Comparison of ENCODE assay signal across 27 cellular contexts in the genomic region with DNA sequence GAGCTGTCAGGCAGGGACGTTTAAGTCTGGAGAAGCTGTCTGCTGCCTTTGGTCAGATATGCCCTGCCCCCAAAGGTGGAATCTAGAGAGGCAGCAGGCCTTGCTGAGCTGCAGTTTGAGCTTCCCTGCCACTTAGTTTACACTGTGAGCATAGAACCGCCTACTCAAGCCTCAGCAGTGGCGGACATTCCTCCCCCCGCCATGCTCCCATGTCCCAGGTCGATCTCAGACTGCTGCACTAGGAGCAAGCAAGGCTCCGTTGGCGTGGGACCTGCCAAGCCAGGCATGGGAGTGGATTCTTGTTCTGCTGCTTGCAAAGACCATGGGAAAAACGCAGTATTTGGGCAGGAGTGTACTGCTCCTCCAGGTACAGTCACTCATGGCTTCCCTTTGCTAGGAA. TPM values are rescaled to one million over a fixed set of nuclear protein-coding genes. Genes with fewer than 3 reads are reported as not detected.
DNase-seq lines count a peak whose midpoint lies in the region; ATAC-seq, FAIRE-seq and TF ChIP-seq lines count a peak whose summit lies in the region.
"Had no signal": no experiment of that assay in that cellular context is flagged by ENCODE, and none has a peak within 500 bp of the region (broad histone marks: within the 10 kb centered on the region; RNA-seq: fewer than 3 reads in every experiment).

No MANE protein-coding gene starts in this region.

- no peak overlapping the region for H2AK5ac ChIP-seq in H9 (ENCODE audit: insufficient read length, low read length)

- no peak overlapping the region for H2BK12ac ChIP-seq in H9 (ENCODE audit: insufficient read length, low read depth, low read length)

- no peaks in the 10 kb centered on the region for H3K9me1 ChIP-seq in K562 (ENCODE audit: control insufficient read depth, insufficient read depth, low read length)

- TF ChIP-seq POLR2A in K562 (conservative IDR thresholded peaks at IDR 0.05): no peak

- H3K9ac ChIP-seq in H9 (ENCODE audit: extremely low read depth, insufficient read length, low read length): no peak overlapping the region
- peak overlapping the region in 1 of 2 experiments; percentile 1; a peak in 1 of 4 replicates for H3K9ac ChIP-seq in K562 (ENCODE audit: insufficient read depth in 1 of 2, low read depth in 2 of 2, low read length in 2 of 2)
- H3K9ac ChIP-seq: BLaER1 treated with 17β-estradiol and CSF1 and Interleukin-3, amounts not matched to agents 10 nM and 100 nM had no signal

- H3K4me3 ChIP-seq in cardiac muscle cell (no peak overlapping the region), K562 (no peak overlapping the region)
- H3K4me3 ChIP-seq: A549; BLaER1 treated with 17β-estradiol and CSF1 and Interleukin-3, amounts not matched to agents 10 nM and 100 nM; GM12878; GM23338; HAP-1 had no signal

- H4K20me1 ChIP-seq in H9 (ENCODE audit: control insufficient read depth, insufficient read depth, insufficient read length) (no peaks in the 10 kb centered on the region), K562 (replicated peaks; ENCODE audit: control insufficient read depth, insufficient read depth, low read length) (no peaks in the 10 kb centered on the region)
- H4K20me1 ChIP-seq: BLaER1 treated with 17β-estradiol and CSF1 and Interleukin-3, amounts not matched to agents 10 nM and 100 nM had no signal

- no peak for FAIRE-seq in K562 (lab: Jason Lieb, UNC)
- FAIRE-seq: A549, D721Med, G401.6, GM12878, GM19239 had no signal

- no peak overlapping the region for H2BK120ac ChIP-seq in H9 (ENCODE audit: low read depth, low read length, poor library complexity, severe bottlenecking)

- no peaks in the 10 kb centered on the region for H3K79me1 ChIP-seq in H9 (ENCODE audit: insufficient read depth, low read depth, low read length, poor library complexity, severe bottlenecking)

- no CpG with 5 or more reads among the region's 8 CpGs for WGBS in H9 (ENCODE audit: extremely low coverage, insufficient read length, low lambda C conversion rate)
- 35% methylated on average over 8 of the region's 8 CpGs for WGBS in K562 (ENCODE audit: insufficient coverage, low coverage, missing lambda C conversion rate)

- H3K27ac ChIP-seq in cardiac muscle cell: peak overlapping the region; percentile 62
- H3K27ac ChIP-seq in H9 (ENCODE audit: insufficient read length, low read depth, low read length): no peak overlapping the region
- H3K27ac ChIP-seq in K562 (ENCODE audit: extremely low read depth, low read depth, low read length): no peak overlapping the region
- H3K27ac ChIP-seq: A549; BLaER1 treated with 17β-estradiol and CSF1 and Interleukin-3, amounts not matched to agents 10 nM and 100 nM had no signal

- H3T11ph ChIP-seq in H9 (ENCODE audit: low read length): no peak overlapping the region

- CTCF ChIA-PET in K562 (lab: Yijun Ruan, JAX; ENCODE audit: low intra/inter-chr PET ratio): no interaction called here
- CTCF ChIA-PET in activated naive CD4-positive, alpha-beta T cell treated with anti-CD3 and anti-CD28 coated beads, Interleukin-2, amount 10 ng/mL, durations not matched to agents 7 days and 5 days (lab: Charles Lee): no interaction called here

- H3K56ac ChIP-seq in H9 (ENCODE audit: insufficient read length, low read depth, low read length): no peak overlapping the region

- H3K4me1 Mint-ChIP-seq in H9 (no peaks in the 10 kb centered on the region; a peak in 1 of 4 replicates), type B pancreatic cell (ENCODE audit: unreplicated experiment) (no peaks in the 10 kb centered on the region)
- H3K4me1 Mint-ChIP-seq in activated naive CD4-positive, alpha-beta T cell treated with anti-CD3 and anti-CD28 coated beads, Interleukin-2, amount 10 ng/mL, durations not matched to agents 7 days and 5 days: no peaks in the 10 kb centered on the region
- H3K4me1 Mint-ChIP-seq: CD14-positive monocyte; CD8-positive, alpha-beta memory T cell; GM23338 had no signal

- peak; percentile 74 for ATAC-seq in K562
- ATAC-seq in GM21825 (IDR thresholded peaks at IDR 0.05; ENCODE audit: unreplicated experiment): no peak
- ATAC-seq: A549, GM12878, GM23338 had no signal

- H4K91ac ChIP-seq in H9 (ENCODE audit: insufficient read length, low read depth, low read length): no peak overlapping the region

- no peak overlapping the region for H3K27ac Mint-ChIP-seq in H9
- H3K27ac Mint-ChIP-seq in type B pancreatic cell: no peak overlapping the region
- H3K27ac Mint-ChIP-seq in activated naive CD4-positive, alpha-beta T cell treated with anti-CD3 and anti-CD28 coated beads, Interleukin-2, amount 10 ng/mL, durations not matched to agents 7 days and 5 days: no peak overlapping the region
- H3K27ac Mint-ChIP-seq: CD14-positive monocyte; CD4-positive, alpha-beta T cell; CD8-positive, alpha-beta memory T cell; GM23338; HFFc6 had no signal

- TF ChIP-seq CTCF in cardiac muscle cell (IDR thresholded peaks at IDR 0.05; ENCODE audit: low read depth, low read length): no peak
- no peak for TF ChIP-seq CTCF in H9 (conservative IDR thresholded peaks at IDR 0.05)
- no peak for TF ChIP-seq CTCF in K562 (IDR thresholded peaks at IDR 0.05 in 2 of 3, conservative IDR thresholded peaks at IDR 0.05 in 1 of 3; ENCODE audit: insufficient read depth in 2 of 3, low read depth in 1 of 3, low read length in 3 of 3)
- TF ChIP-seq CTCF in type B pancreatic cell (conservative IDR thresholded peaks at IDR 0.05): no peak

- in situ Hi-C loops in K562 (cut with MboI): no loop called here

- H3K9me3 ChIP-seq in cardiac muscle cell (ENCODE audit: low read depth): no peaks in the 10 kb centered on the region
- H3K9me3 ChIP-seq in H9 (ENCODE audit: control insufficient read depth, low read depth, low read length): no peaks in the 10 kb centered on the region
- H3K9me3 ChIP-seq in K562 (replicated peaks; ENCODE audit: control insufficient read depth, insufficient read depth, low read depth, low read length): no peaks in the 10 kb centered on the region
- H3K9me3 ChIP-seq: A549, BE2C, HAP-1 had no signal

- TF ChIP-seq EP300 in K562 (IDR thresholded peaks at IDR 0.05; ENCODE audit: low read length): no peak

- H3K4ac ChIP-seq in H9 (ENCODE audit: low read depth, low read length): no peak overlapping the region

- H3K9me3 Mint-ChIP-seq in H9 (peaks cover 2% of the 10 kb centered on the region in 2 experiments; a peak in 2 of 5 replicates), type B pancreatic cell (no peaks in the 10 kb centered on the region)
- peaks cover 8% of the 10 kb centered on the region for H3K9me3 Mint-ChIP-seq in activated naive CD4-positive, alpha-beta T cell treated with anti-CD3 and anti-CD28 coated beads, Interleukin-2, amount 10 ng/mL, durations not matched to agents 7 days and 5 days
- H3K9me3 Mint-ChIP-seq: CD4-positive, alpha-beta T cell had no signal

- no peak for TF ChIP-seq RAD21 in K562 (CRISPR knock-in tag; conservative IDR thresholded peaks at IDR 0.05 in 1 of 2, IDR thresholded peaks at IDR 0.05 in 1 of 2)

- no peak overlapping the region for H3K4me3 Mint-ChIP-seq in H9
- no peak overlapping the region for H3K4me3 Mint-ChIP-seq in type B pancreatic cell
- H3K4me3 Mint-ChIP-seq in activated naive CD4-positive, alpha-beta T cell treated with anti-CD3 and anti-CD28 coated beads, Interleukin-2, amount 10 ng/mL, durations not matched to agents 7 days and 5 days: no peak overlapping the region
- H3K4me3 Mint-ChIP-seq: CD14-positive monocyte; CD4-positive, alpha-beta T cell; CD8-positive, alpha-beta memory T cell; GM23338; HFFc6 had no signal

- H3K4me2 ChIP-seq in H9 (ENCODE audit: insufficient read depth, insufficient read length, low read length): no peak overlapping the region
- peak overlapping the region; percentile 5; the same call in 1 of the 2 replicates for H3K4me2 ChIP-seq in K562 (ENCODE audit: insufficient read depth, low read length)
- H3K4me2 ChIP-seq: A549; BLaER1 treated with 17β-estradiol and CSF1 and Interleukin-3, amounts not matched to agents 10 nM and 100 nM; GM23338 had no signal

- H4K8ac ChIP-seq in H9 (replicated peaks; ENCODE audit: insufficient read length, low read depth, low read length): peak overlapping the region; percentile 6

- H3K4me1 ChIP-seq in cardiac muscle cell (ENCODE audit: low read depth) (peaks cover 4% of the 10 kb centered on the region), H9 (ENCODE audit: insufficient read depth, low read length) (no peaks in the 10 kb centered on the region), K562 (replicated peaks in 1 of 2; ENCODE audit: control insufficient read depth in 2 of 2, insufficient read depth in 2 of 2, low read length in 2 of 2) (peaks cover 0 to 2% of the 10 kb centered on the region in 2 experiments; a peak in 2 of 5 replicates)
- H3K4me1 ChIP-seq: A549; BE2C; BLaER1 treated with 17β-estradiol and CSF1 and Interleukin-3, amounts not matched to agents 10 nM and 100 nM; HAP-1 had no signal

- POLR2A ChIA-PET in K562 (lab: Yijun Ruan, JAX): no interaction called here

- H3K36me3 Mint-ChIP-seq in H9 (ENCODE audit: insufficient read depth in 1 of 3, low read depth in 3 of 3) (peaks cover 2 to 5% (median 3%) of the 10 kb centered on the region in 3 experiments; a peak in 5 of 7 replicates), type B pancreatic cell (peaks cover 13% of the 10 kb centered on the region)
- peaks cover 25% of the 10 kb centered on the region for H3K36me3 Mint-ChIP-seq in activated naive CD4-positive, alpha-beta T cell treated with anti-CD3 and anti-CD28 coated beads, Interleukin-2, amount 10 ng/mL, durations not matched to agents 7 days and 5 days

- H3K23ac ChIP-seq in H9 (ENCODE audit: insufficient read length, low read depth, low read length): no peak overlapping the region

- H3K18ac ChIP-seq in H9 (ENCODE audit: insufficient read length, low read depth, low read length): no peak overlapping the region

- H2AFZ ChIP-seq in H9 (ENCODE audit: low read length) (no peak overlapping the region), K562 (ENCODE audit: low read depth, low read length) (peak overlapping the region; percentile 53)
- H2AFZ ChIP-seq: GM23338 had no signal

- BruUV-seq in K562 (replicated peaks; lab: Mats Ljungman, UMichigan): no TSS peak

- no peak overlapping the region for H3K14ac ChIP-seq in H9 (ENCODE audit: insufficient read depth, low read length)

- H3K36me3 ChIP-seq in cardiac muscle cell (no peaks in the 10 kb centered on the region), K562 (ENCODE audit: control insufficient read depth, insufficient read depth, low read length) (no peaks in the 10 kb centered on the region)
- H3K36me3 ChIP-seq: BE2C, HAP-1 had no signal

- H3K27me3 Mint-ChIP-seq in H9 (ENCODE audit: low read depth) (no peaks in the 10 kb centered on the region), type B pancreatic cell (no peaks in the 10 kb centered on the region)
- H3K27me3 Mint-ChIP-seq in activated naive CD4-positive, alpha-beta T cell treated with anti-CD3 and anti-CD28 coated beads, Interleukin-2, amount 10 ng/mL, durations not matched to agents 7 days and 5 days: no peaks in the 10 kb centered on the region
- H3K27me3 Mint-ChIP-seq: CD4-positive, alpha-beta T cell had no signal

- H3K23me2 ChIP-seq in H9 (ENCODE audit: insufficient read length, low read depth, low read length, poor library complexity, severe bottlenecking): no peaks in the 10 kb centered on the region

- H3K27me3 ChIP-seq in cardiac muscle cell: no peaks in the 10 kb centered on the region
- H3K27me3 ChIP-seq in H9 (ENCODE audit: insufficient read depth, low read length): no peaks in the 10 kb centered on the region
- no peaks in the 10 kb centered on the region for H3K27me3 ChIP-seq in K562 (ENCODE audit: control insufficient read depth in 2 of 2, insufficient read depth in 2 of 2, low read length in 2 of 2)
- H3K27me3 ChIP-seq: BE2C; BLaER1 treated with 17β-estradiol and CSF1 and Interleukin-3, amounts not matched to agents 10 nM and 100 nM had no signal

- H2BK15ac ChIP-seq in H9 (ENCODE audit: low read depth, low read length): no peak overlapping the region

- H3K79me2 ChIP-seq in H9 (ENCODE audit: insufficient read depth, low read length) (no peaks in the 10 kb centered on the region), K562 (ENCODE audit: control insufficient read depth, insufficient read depth, low read length) (no peaks in the 10 kb centered on the region)

- no peak overlapping the region for H4K5ac ChIP-seq in H9 (ENCODE audit: insufficient read length, low read depth, low read length)

- H2BK20ac ChIP-seq in H9 (ENCODE audit: low read depth, low read length, poor library complexity, severe bottlenecking): no peak overlapping the region

- H2BK5ac ChIP-seq in H9 (ENCODE audit: insufficient read length, low read length): no peak overlapping the region

- DNase-seq in cardiac muscle cell (ENCODE audit: low read depth in 1 of 2, low spot score in 1 of 2): peak in 1 of 2 donors; percentile 6
- DNase-seq in cardiac septum (ENCODE audit: low spot score): no peak
- DNase-seq in H9: no peak
- peak in 1 of 4 experiments; percentile 43 for DNase-seq in K562 (ENCODE audit: extremely low read depth in 1 of 4, low spot score in 3 of 4)
- DNase-seq in islet precursor cell: peak; percentile 50
- no peak for DNase-seq in type B pancreatic cell (ENCODE audit: extremely low spot score, unreplicated experiment)
- DNase-seq in activated naive CD4-positive, alpha-beta T cell treated with anti-CD3 and anti-CD28 coated beads, Interleukin-2, amount 10 ng/mL, durations not matched to agents 7 days and 5 days: no peak
- DNase-seq: 8988T; ACHN; AML-193; BE2C; CD4-positive, alpha-beta T cell; CD8-positive, alpha-beta memory T cell; DMS 273 treated with DMSO at 0.1 percent for 48 hours; DMS79; EL; HFFc6 had no signal

- intact Hi-C loops in cardiac septum (cut with DNase I): no loop called here
- intact Hi-C loops in K562 (cut with micrococcal nuclease): no loop called here

RNA-seq across cellular contexts. Expression of gene PLK4, which starts 24.3 kb away (rescaled TPM):
- total RNA-seq in cardiac muscle cell (4.1 and 13.0 TPM in 2 replicates), cardiac septum (0.75 TPM), H9 (2021) (36.4 and 40.2 TPM in 2 replicates), K562 (2014; rRNA removed) (48.7 and 54.3 TPM in 2 replicates), K562 (2014; rRNA removed; fragmentation: Illumina TruSeq; extraction: Trizol) (55.0 and 60.6 TPM in 2 replicates), K562 (2015; rRNA removed; fragmentation: Illumina TruSeq; extraction: Trizol) (49.1 and 53.6 TPM in 2 replicates), K562 (2021) (41.3 and 46.8 TPM in 2 replicates), type B pancreatic cell (ENCODE audit: low replicate concordance) (14.1 and 28.3 TPM in 2 replicates)
- polyA plus RNA-seq in cardiac muscle cell (5.2 and 6.5 TPM in 2 replicates), K562 (2011; rRNA removed) (75.0 and 95.3 TPM in 2 replicates), K562 (2014; fragmentation: Illumina TruSeq; extraction: Trizol) (56.8 and 61.7 TPM in 2 replicates), K562 (2014; fragmentation: Nextera tagmentation; extraction: Ambion mirVana) (10 to 100 TPM; 16.2 to 27.4 TPM), K562 (2014; rRNA removed) (72.0 and 93.8 TPM in 2 replicates)
- total RNA-seq in K562 (2011; cell fraction: chromatin; rRNA removed; ENCODE audit: low replicate concordance): 40.2 and 172 TPM in 2 replicates
- total RNA-seq in K562 (2011; cell fraction: nucleolus; rRNA removed): 22.8 and 32.2 TPM in 2 replicates
- total RNA-seq in K562 (2011; cell fraction: nucleoplasm; rRNA removed): 38.0 and 43.7 TPM in 2 replicates
- 13.9 and 28.8 TPM in 2 replicates for polyA plus RNA-seq in K562 (2011; cell fraction: cytosol; rRNA removed)
- polyA plus RNA-seq in K562 (2011; cell fraction: nucleus; rRNA removed): 113 and 177 TPM in 2 replicates
- polyA plus RNA-seq in K562 (2012): 24.9 and 27.7 TPM in 2 replicates
- polyA minus RNA-seq in K562 (2011; rRNA and poly(A)+ RNA removed): 70.6 and 87.8 TPM in 2 replicates
- polyA minus RNA-seq in K562 (2011; cell fraction: cytosol; rRNA and poly(A)+ RNA removed): 17.6 and 19.2 TPM in 2 replicates
- 45.9 and 88.3 TPM in 2 replicates for polyA minus RNA-seq in K562 (2011; cell fraction: nucleus; rRNA and poly(A)+ RNA removed)

RNA-seq across cellular contexts. Expression of gene MFSD8, which starts 59.9 kb away (rescaled TPM):
- total RNA-seq in cardiac muscle cell (10.5 and 18.4 TPM in 2 replicates), cardiac septum (10.9 TPM), H9 (2021) (24.0 and 24.8 TPM in 2 replicates), K562 (2014; rRNA removed) (7.0 and 14.2 TPM in 2 replicates), K562 (2014; rRNA removed; fragmentation: Illumina TruSeq; extraction: Trizol) (20.9 and 24.0 TPM in 2 replicates), K562 (2015; rRNA removed; fragmentation: Illumina TruSeq; extraction: Trizol) (16.5 and 18.7 TPM in 2 replicates), K562 (2021) (16.2 and 17.8 TPM in 2 replicates), type B pancreatic cell (ENCODE audit: low replicate concordance) (18.4 and 23.7 TPM in 2 replicates)
- polyA plus RNA-seq in cardiac muscle cell (20.4 and 23.6 TPM in 2 replicates), K562 (2011; rRNA removed) (24.8 and 27.2 TPM in 2 replicates), K562 (2014; fragmentation: Illumina TruSeq; extraction: Trizol) (11.5 and 11.9 TPM in 2 replicates), K562 (2014; fragmentation: Nextera tagmentation; extraction: Ambion mirVana) (10 to 100 TPM; 25.2 to 25.4 TPM), K562 (2014; rRNA removed) (13.4 and 16.6 TPM in 2 replicates)
- total RNA-seq in K562 (2011; cell fraction: chromatin; rRNA removed; ENCODE audit: low replicate concordance): 70.1 and 143 TPM in 2 replicates
- 30.9 and 40.9 TPM in 2 replicates for total RNA-seq in K562 (2011; cell fraction: nucleolus; rRNA removed)
- 60.1 and 88.7 TPM in 2 replicates for total RNA-seq in K562 (2011; cell fraction: nucleoplasm; rRNA removed)
- 5.3 and 11.6 TPM in 2 replicates for polyA plus RNA-seq in K562 (2011; cell fraction: cytosol; rRNA removed)
- polyA plus RNA-seq in K562 (2011; cell fraction: nucleus; rRNA removed): 30.1 and 48.0 TPM in 2 replicates
- polyA plus RNA-seq in K562 (2012): 7.0 and 10.0 TPM in 2 replicates
- polyA minus RNA-seq in K562 (2011; rRNA and poly(A)+ RNA removed): 42.3 and 46.5 TPM in 2 replicates
- polyA minus RNA-seq in K562 (2011; cell fraction: cytosol; rRNA and poly(A)+ RNA removed): 7.5 and 12.7 TPM in 2 replicates
- polyA minus RNA-seq in K562 (2011; cell fraction: nucleus; rRNA and poly(A)+ RNA removed): 26.8 and 36.1 TPM in 2 replicates
